Comparison of ENCODE assay signal across 15 cellular contexts in the genomic region with DNA sequence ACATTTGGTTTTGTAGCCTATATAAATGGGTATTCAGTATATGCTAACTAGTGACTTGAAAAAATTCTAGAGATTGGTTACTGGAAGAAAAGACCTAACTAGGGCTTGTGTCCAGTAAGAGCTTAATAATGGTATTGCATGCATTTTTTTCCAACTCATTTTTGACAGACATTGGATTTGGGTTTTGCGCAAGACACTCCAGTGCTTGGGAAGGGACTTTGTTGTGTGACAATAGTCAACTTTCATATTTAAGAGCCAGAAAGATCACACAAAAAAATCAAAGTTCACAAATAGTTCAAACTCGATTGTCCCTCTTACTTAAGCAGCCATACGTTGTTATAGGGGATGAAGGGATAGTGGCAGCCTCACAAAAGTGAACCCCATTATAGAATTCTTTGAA. TPM values are rescaled to one million over a fixed set of nuclear protein-coding genes. Genes with fewer than 3 reads are reported as not detected.
DNase-seq lines count a peak whose midpoint lies in the region; ATAC-seq and TF ChIP-seq lines count a peak whose summit lies in the region.
"Had no signal": no experiment of that assay in that cellular context is flagged by ENCODE, and none has a peak within 500 bp of the region (broad histone marks: within the 10 kb centered on the region; RNA-seq: fewer than 3 reads in every experiment).

No MANE protein-coding gene starts in this region.

- no peaks in the 10 kb centered on the region for H3K9me3 Mint-ChIP-seq in activated naive CD8-positive, alpha-beta T cell treated with anti-CD3 and anti-CD28 coated beads, Interleukin-2, amount 50 U/mL, for 24 hours

- H3K27ac ChIP-seq in left ventricle myocardium inferior (replicated peaks) (peak overlapping the region; percentile 90), right cardiac atrium (ENCODE audit: low read length) (no peak overlapping the region), muscle layer of duodenum (ENCODE audit: low read length) (peak overlapping the region; percentile 97), vagina (peak overlapping the region; percentile 93)

- peaks cover 35% of the 10 kb centered on the region for H3K4me1 Mint-ChIP-seq in activated naive CD8-positive, alpha-beta T cell treated with anti-CD3 and anti-CD28 coated beads, Interleukin-2, amount 50 U/mL, for 24 hours

- H3K27ac Mint-ChIP-seq in activated naive CD8-positive, alpha-beta T cell treated with anti-CD3 and anti-CD28 coated beads, Interleukin-2, amount 50 U/mL, for 24 hours = no peak overlapping the region

- H3K36me3 Mint-ChIP-seq in activated naive CD8-positive, alpha-beta T cell treated with anti-CD3 and anti-CD28 coated beads, Interleukin-2, amount 50 U/mL, for 24 hours (ENCODE audit: low read depth) = peaks cover 2% of the 10 kb centered on the region

- no peak for TF ChIP-seq POLR2A in vagina (IDR thresholded peaks at IDR 0.05)

- intact Hi-C loops in left ventricle myocardium inferior (cut with micrococcal nuclease) = no loop called here
- intact Hi-C loops in right cardiac atrium (cut with DNase I) = no loop called here
- intact Hi-C loops in vagina (cut with DNase I) = no loop called here

- DNase-seq in left ventricle myocardium inferior (no peak), right cardiac atrium (no peak), vagina (ENCODE audit: extremely low spot score in 2 of 2) (no peak), NCI-H226 (no peak), superior temporal gyrus (ENCODE audit: extremely low spot score) (no peak)
- DNase-seq in activated naive CD8-positive, alpha-beta T cell treated with anti-CD3 and anti-CD28 coated beads, Interleukin-2, amount 50 U/mL, for 24 hours = no peak
- DNase-seq: activated CD4-positive, alpha-beta T cell treated with anti-CD3 and anti-CD28 coated beads for 36 hours; activated T-cell treated with anti-CD3 and anti-CD28 coated beads, Interleukin-2, amount 50 U/mL, for 48 hours; effector CD8-positive, alpha-beta T cell; left colon; NCI-H1092 treated with DMSO at 0.1 percent for 48 hours; T-cell; testis had no signal

- no peaks in the 10 kb centered on the region for H3K27me3 Mint-ChIP-seq in activated naive CD8-positive, alpha-beta T cell treated with anti-CD3 and anti-CD28 coated beads, Interleukin-2, amount 50 U/mL, for 24 hours
- H3K27me3 Mint-ChIP-seq: activated CD4-positive, alpha-beta T cell treated with anti-CD3 and anti-CD28 coated beads for 36 hours; T-cell had no signal

- H3K36me3 ChIP-seq in left ventricle myocardium inferior (peaks cover 5% of the 10 kb centered on the region), muscle layer of duodenum (ENCODE audit: control insufficient read depth in 1 of 2, insufficient read depth in 2 of 2, low read length in 2 of 2) (no peaks in the 10 kb centered on the region), vagina (no peaks in the 10 kb centered on the region)

- H3K4me3 Mint-ChIP-seq in activated naive CD8-positive, alpha-beta T cell treated with anti-CD3 and anti-CD28 coated beads, Interleukin-2, amount 50 U/mL, for 24 hours = peak overlapping the region; percentile 89

- H3K4me3 ChIP-seq in left ventricle myocardium inferior = peak overlapping the region; percentile 73
- no peak overlapping the region for H3K4me3 ChIP-seq in right cardiac atrium (ENCODE audit: low read length)
- peak overlapping the region in 1 of 2 donors; percentile 99 for H3K4me3 ChIP-seq in muscle layer of duodenum (ENCODE audit: low read depth in 1 of 2, low read length in 2 of 2)
- H3K4me3 ChIP-seq in vagina = no peak overlapping the region

- peaks cover 10% of the 10 kb centered on the region for H3K9me3 ChIP-seq in left ventricle myocardium inferior (replicated peaks)
- H3K9me3 ChIP-seq in right cardiac atrium (ENCODE audit: control insufficient read depth, low read length) = no peaks in the 10 kb centered on the region
- peaks cover 0 to 3% of the 10 kb centered on the region in 2 donors for H3K9me3 ChIP-seq in muscle layer of duodenum (ENCODE audit: control insufficient read depth in 1 of 2, low read length in 2 of 2)
- H3K9me3 ChIP-seq in vagina = no peaks in the 10 kb centered on the region
- H3K9me3 ChIP-seq: testis had no signal

- WGBS in right cardiac atrium = 88% methylated on average over 3 of the region's 3 CpGs

- H3K4me1 ChIP-seq in left ventricle myocardium inferior = peaks cover 37% of the 10 kb centered on the region
- peaks cover 2% of the 10 kb centered on the region for H3K4me1 ChIP-seq in right cardiac atrium (ENCODE audit: control insufficient read depth, insufficient read depth, low read length)
- H3K4me1 ChIP-seq in muscle layer of duodenum (ENCODE audit: control insufficient read depth in 1 of 2, insufficient read depth in 2 of 2, low read length in 2 of 2) = peaks cover 7 to 18% of the 10 kb centered on the region in 2 donors
- H3K4me1 ChIP-seq in vagina = peaks cover 28% of the 10 kb centered on the region
- H3K4me1 ChIP-seq: testis had no signal

- no peak for ATAC-seq in right cardiac atrium
- no peak for ATAC-seq in activated naive CD8-positive, alpha-beta T cell treated with anti-CD3 and anti-CD28 coated beads, Interleukin-2, amount 50 U/mL, for 24 hours
- ATAC-seq in HG03097 (IDR thresholded peaks at IDR 0.05; ENCODE audit: low FRiP score, unreplicated experiment) = no peak

- no peaks in the 10 kb centered on the region for H3K27me3 ChIP-seq in left ventricle myocardium inferior (ENCODE audit: low read depth)
- no peaks in the 10 kb centered on the region for H3K27me3 ChIP-seq in right cardiac atrium (ENCODE audit: control insufficient read depth, insufficient read depth)
- H3K27me3 ChIP-seq in muscle layer of duodenum (ENCODE audit: low read depth, low read length) = no peaks in the 10 kb centered on the region
- no peaks in the 10 kb centered on the region for H3K27me3 ChIP-seq in vagina
- H3K27me3 ChIP-seq: testis had no signal

- TF ChIP-seq CTCF in left ventricle myocardium inferior (IDR thresholded peaks at IDR 0.05; ENCODE audit: borderline replicate concordance) (no peak), vagina (IDR thresholded peaks at IDR 0.05) (no peak)

RNA-seq across cellular contexts. Expression of a gene that starts 1.2 kb away (rescaled TPM):
- total RNA-seq in left ventricle myocardium inferior (11.7 TPM), right cardiac atrium (10 to 100 TPM; 16.4 to 22.5 (median 19.0) TPM), vagina (94.5 TPM)
- 30.0 TPM for polyA plus RNA-seq in right cardiac atrium

RNA-seq across cellular contexts. Expression of a gene that starts 30.2 kb away (rescaled TPM):
- total RNA-seq in left ventricle myocardium inferior (29.2 TPM), right cardiac atrium (10 to 100 TPM; 27.1 to 36.5 (median 30.8) TPM), vagina (20.6 TPM)
- polyA plus RNA-seq in right cardiac atrium = 52.8 TPM
